23 cellular contexts compared by ENCODE assay signal in the genomic region with DNA sequence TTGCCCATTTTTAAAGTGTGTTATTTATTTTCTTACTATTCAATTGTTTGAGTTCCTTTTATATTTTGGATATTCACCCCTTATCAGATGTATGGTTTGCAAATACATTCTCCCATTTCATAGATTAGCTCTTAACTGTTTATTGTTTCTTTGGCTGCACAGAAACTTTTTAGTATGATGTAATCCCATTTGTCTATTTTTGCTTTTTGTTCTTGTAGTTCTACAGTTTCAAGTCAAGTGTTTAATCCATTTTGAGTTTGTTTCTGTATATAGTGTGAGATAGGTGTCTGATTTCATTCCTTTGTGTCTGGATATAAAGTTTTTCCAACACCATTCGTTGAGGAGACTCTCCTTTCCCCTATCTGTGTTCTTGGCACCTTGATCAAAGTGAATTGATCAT.
"Had no signal": no experiment of that assay in that cellular context is flagged by ENCODE, and none has a peak within 500 bp of the region (broad histone marks: within the 10 kb centered on the region; RNA-seq: fewer than 3 reads in every experiment).

No MANE protein-coding gene starts in this region.

- ATAC-seq: mucosa of descending colon; naive thymus-derived CD4-positive, alpha-beta T cell; natural killer cell treated with Interleukin-12 subunit alpha and Interleukin-12 subunit beta and Interleukin-15 and Interleukin-18, amount 100 ng/mL, for 72 hours; sciatic nerve; stimulated activated naive B cell treated with anti-CD40 and anti-IgM and Interleukin-4, amounts not matched to agents 10 μg/mL and 1 μg/mL and 100 μg/mL, for 72 hours; stimulated activated naive CD8-positive, alpha-beta T cell treated with anti-CD3 and anti-CD28 coated beads, Interleukin-15, Interleukin-2, amounts not matched to agents 100 U/mL and 50 U/mL, for 24 hours had no signal

- H3K4me1 ChIP-seq: left ventricle myocardium inferior, right atrium auricular region, stomach, testis, thyroid gland, transverse colon, upper lobe of left lung, vagina had no signal

- DNase-seq: islet precursor cell; left ventricle myocardium inferior; midbrain; mucosa of descending colon; naive thymus-derived CD4-positive, alpha-beta T cell; ovary; stimulated activated CD4-positive, alpha-beta T cell treated with anti-CD3 and anti-CD28 coated beads, Interleukin-12 subunit alpha, Interleukin-12 subunit beta, amount 100 ng/mL, for 4 hours; stimulated activated CD4-positive, alpha-beta T cell treated with anti-CD3 and anti-CD28 coated beads, Interleukin-15, amount 100 ng/mL, for 24 hours; stimulated activated CD4-positive, alpha-beta T cell treated with anti-CD3 and anti-CD28 coated beads, Interleukin-2, amount 100 ng/mL, for 24 hours; stimulated activated CD4-positive, alpha-beta T cell treated with anti-CD3 and anti-CD28 coated beads, Interleukin-4, amount 100 ng/mL, for 1 hour; stimulated activated naive B cell treated with anti-CD40 and anti-IgM and Interleukin-4, amounts not matched to agents 10 μg/mL and 1 μg/mL and 100 μg/mL, for 72 hours; stimulated activated naive CD8-positive, alpha-beta T cell treated with anti-CD3 and anti-CD28 coated beads, Interleukin-15, Interleukin-2, amounts not matched to agents 100 U/mL and 50 U/mL, for 24 hours; stomach; testis; thyroid gland; transverse colon; upper lobe of left lung had no signal

- H3K27me3 ChIP-seq: ovary, right atrium auricular region, stomach, testis, thyroid gland, transverse colon, upper lobe of left lung, vagina had no signal

- H3K4me3 ChIP-seq: left ventricle myocardium inferior, lung, mucosa of descending colon, ovary, right atrium auricular region, skin epidermis, stomach, testis, thyroid gland, transverse colon, upper lobe of left lung, vagina had no signal

- H3K27ac ChIP-seq: left ventricle myocardium inferior, ovary, right atrium auricular region, skin epidermis, stomach, testis, thyroid gland, transverse colon, upper lobe of left lung, vagina had no signal

- H3K36me3 ChIP-seq: left ventricle myocardium inferior, ovary, right atrium auricular region, stomach, thyroid gland, transverse colon, upper lobe of left lung, vagina had no signal

- H3K9me3 ChIP-seq: left ventricle myocardium inferior, mucosa of descending colon, ovary, right atrium auricular region, stomach, testis, thyroid gland, transverse colon, upper lobe of left lung, vagina had no signal
